Comparison of ENCODE assay signal across 8 cellular contexts in the genomic region with DNA sequence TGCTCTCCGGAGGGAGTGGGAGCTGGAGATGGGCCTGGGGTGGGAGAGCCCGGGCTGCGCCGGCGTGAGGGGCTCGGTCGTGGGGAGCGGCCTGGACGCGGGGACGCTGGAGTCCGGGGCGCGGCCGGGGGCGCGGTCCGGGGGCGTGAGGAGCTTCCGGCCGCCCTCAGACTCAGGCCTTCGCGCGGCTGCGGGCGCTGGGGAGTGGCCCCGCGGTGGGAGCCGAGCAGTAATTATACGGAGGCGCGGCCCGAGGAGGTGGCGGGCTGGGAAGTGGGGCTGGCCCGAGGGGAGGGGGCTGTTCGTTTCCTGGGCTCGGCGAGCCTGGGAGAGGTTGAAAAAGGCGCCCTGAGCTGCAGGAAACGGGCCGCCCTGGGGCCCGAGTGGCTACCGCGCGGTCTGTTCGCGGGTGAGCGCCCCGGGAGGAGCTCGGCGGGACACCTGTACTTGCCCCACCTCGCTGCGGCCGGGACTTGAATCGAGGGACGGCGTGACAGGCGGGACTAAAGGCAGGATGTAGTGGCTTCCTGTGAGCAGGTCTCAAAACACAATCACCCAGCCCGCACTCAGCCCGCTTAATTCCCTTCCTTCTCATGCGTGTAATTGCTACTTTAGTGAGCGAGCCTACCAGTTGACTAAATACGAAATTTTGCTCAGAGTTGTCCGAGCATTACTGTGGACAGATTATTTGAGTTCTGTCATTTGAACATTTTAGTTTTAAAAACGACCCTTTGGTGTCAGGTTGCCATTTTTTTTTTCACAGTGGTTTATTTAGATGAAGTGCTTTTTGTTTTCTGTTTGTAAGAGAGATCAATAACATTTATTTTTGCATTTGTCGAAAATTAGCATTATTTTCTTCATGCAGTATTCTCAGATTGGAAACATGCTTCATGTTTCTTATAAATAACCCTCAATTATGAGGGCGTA. TPM values are rescaled to one million over a fixed set of nuclear protein-coding genes. Genes with fewer than 3 reads are reported as not detected.
A peak's percentile ranks its signal among the peaks of the same experiment; 100 is the strongest.
DNase-seq lines count a peak whose midpoint lies in the region; ATAC-seq and TF ChIP-seq lines count a peak whose summit lies in the region.

No MANE protein-coding gene starts in this region.

- H3K27me3 ChIP-seq in BJ (ENCODE audit: control insufficient read depth, insufficient read depth, low read length) (no peaks in the 10 kb centered on the region), liver (ENCODE audit: control insufficient read depth in 4 of 4, insufficient read depth in 4 of 4, low read length in 3 of 4) (no peaks in the 10 kb centered on the region)

- peaks cover 58% of the 10 kb centered on the region for H3K4me1 Mint-ChIP-seq in activated CD4-positive, alpha-beta T cell treated with anti-CD3 and anti-CD28 coated beads, Interleukin-2, amount 10 ng/mL, durations not matched to agents 24 days and 14 days
- peaks cover 72% of the 10 kb centered on the region for H3K4me1 Mint-ChIP-seq in dendritic cell treated with granulocyte-macrophage colony-stimulating factor and Interleukin-4, amounts not matched to agents 40 ng/mL and 50 ng/mL, for 4 days (ENCODE audit: low read depth)

- TF ChIP-seq CTCF in BJ (IDR thresholded peaks at IDR 0.05; ENCODE audit: insufficient read depth, low read depth, low read length) = no peak
- TF ChIP-seq CTCF in liver (IDR thresholded peaks at IDR 0.05; ENCODE audit: low read depth, low read length, missing input control) = no peak

- POLR2A ChIA-PET in BJ (lab: Charles Lee) = interaction anchor here (0.6 kb wide), 2 partner anchors 76 to 337 kb away, joined by 3 to 9 read pairs; no protein-coding TSS in a partner anchor

- intact Hi-C loops in activated CD4-positive, alpha-beta T cell treated with anti-CD3 and anti-CD28 coated beads, Interleukin-2, amount 10 ng/mL, durations not matched to agents 24 days and 14 days (cut with micrococcal nuclease) = loop anchor here (1.0 to 5.0 kb wide), 3 partner anchors 75 to 390 kb away; a partner anchor contains a TSS
- intact Hi-C loops in dendritic cell treated with granulocyte-macrophage colony-stimulating factor and Interleukin-4, amounts not matched to agents 40 ng/mL and 50 ng/mL, for 4 days (cut with micrococcal nuclease) = no loop called here

- peaks cover 23% of the 10 kb centered on the region for H3K36me3 Mint-ChIP-seq in activated CD4-positive, alpha-beta T cell treated with anti-CD3 and anti-CD28 coated beads, Interleukin-2, amount 10 ng/mL, durations not matched to agents 24 days and 14 days (ENCODE audit: low read depth)
- H3K36me3 Mint-ChIP-seq in dendritic cell treated with granulocyte-macrophage colony-stimulating factor and Interleukin-4, amounts not matched to agents 40 ng/mL and 50 ng/mL, for 4 days (ENCODE audit: low read depth) = peaks cover 6% of the 10 kb centered on the region

- no peaks in the 10 kb centered on the region for H3K9me3 ChIP-seq in liver (ENCODE audit: control insufficient read depth in 4 of 4, low read length in 3 of 4)

- DNase-seq in BJ (ENCODE audit: low read depth) (no peak), NCI-H524 (lab: John Stamatoyannopoulos, UW) (peak; percentile 68 to 83)
- peak; percentile 96 for DNase-seq in activated CD4-positive, alpha-beta T cell treated with anti-CD3 and anti-CD28 coated beads, Interleukin-2, amount 10 ng/mL, durations not matched to agents 24 days and 14 days
- DNase-seq in stimulated activated CD4-positive, alpha-beta T cell treated with anti-CD3 and anti-CD28 coated beads, Interleukin-4, amount 100 ng/mL, for 48 hours (ENCODE audit: low read depth in 2 of 2) = peak; percentile 74 to 85

- H3K9me3 Mint-ChIP-seq in activated CD4-positive, alpha-beta T cell treated with anti-CD3 and anti-CD28 coated beads, Interleukin-2, amount 10 ng/mL, durations not matched to agents 24 days and 14 days = peaks cover 4% of the 10 kb centered on the region
- H3K9me3 Mint-ChIP-seq in dendritic cell treated with granulocyte-macrophage colony-stimulating factor and Interleukin-4, amounts not matched to agents 40 ng/mL and 50 ng/mL, for 4 days = no peaks in the 10 kb centered on the region

- CTCF ChIA-PET in BJ (lab: Yijun Ruan, JAX) = interaction anchor here (0.7 to 1.3 kb wide), 6 partner anchors 14 to 176 kb away, joined by 3 to 5 read pairs (median 4); no protein-coding TSS in a partner anchor

- H3K4me3 ChIP-seq in BJ (ENCODE audit: low read depth, low read length) (peak overlapping the region; percentile 83), liver (ENCODE audit: low read depth in 1 of 3, low read length in 3 of 3) (peak overlapping the region; percentile 73 to 99 (median 88))

- H3K36me3 ChIP-seq in BJ (ENCODE audit: control insufficient read depth, insufficient read depth, low read length) = no peaks in the 10 kb centered on the region
- H3K36me3 ChIP-seq in liver (ENCODE audit: control insufficient read depth in 4 of 4, insufficient read depth in 3 of 4, low read depth in 1 of 4, low read length in 3 of 4) = no peaks in the 10 kb centered on the region

- H3K4me1 ChIP-seq in liver (ENCODE audit: control insufficient read depth in 4 of 4, insufficient read depth in 4 of 4, low read length in 3 of 4) = peaks cover 2 to 17% (median 12%) of the 10 kb centered on the region in 4 donors

- H3K27me3 Mint-ChIP-seq in activated CD4-positive, alpha-beta T cell treated with anti-CD3 and anti-CD28 coated beads, Interleukin-2, amount 10 ng/mL, durations not matched to agents 24 days and 14 days = peaks cover 2% of the 10 kb centered on the region
- H3K27me3 Mint-ChIP-seq in dendritic cell treated with granulocyte-macrophage colony-stimulating factor and Interleukin-4, amounts not matched to agents 40 ng/mL and 50 ng/mL, for 4 days = no peaks in the 10 kb centered on the region

- H3K27ac ChIP-seq in liver (ENCODE audit: low read depth in 1 of 2, low read length in 2 of 2) = peak overlapping the region; percentile 94 to 97

- peak overlapping the region; percentile 92 for H3K4me3 Mint-ChIP-seq in activated CD4-positive, alpha-beta T cell treated with anti-CD3 and anti-CD28 coated beads, Interleukin-2, amount 10 ng/mL, durations not matched to agents 24 days and 14 days
- H3K4me3 Mint-ChIP-seq in dendritic cell treated with granulocyte-macrophage colony-stimulating factor and Interleukin-4, amounts not matched to agents 40 ng/mL and 50 ng/mL, for 4 days = peak overlapping the region; percentile 81

- H3K27ac Mint-ChIP-seq in activated CD4-positive, alpha-beta T cell treated with anti-CD3 and anti-CD28 coated beads, Interleukin-2, amount 10 ng/mL, durations not matched to agents 24 days and 14 days = peak overlapping the region; percentile 92
- H3K27ac Mint-ChIP-seq in dendritic cell treated with granulocyte-macrophage colony-stimulating factor and Interleukin-4, amounts not matched to agents 40 ng/mL and 50 ng/mL, for 4 days = peak overlapping the region; percentile 90

- H3K9ac ChIP-seq in liver (ENCODE audit: low read depth in 1 of 2, low read length in 2 of 2) = peak overlapping the region; percentile 45 to 75

- ATAC-seq in GM19324 (IDR thresholded peaks at IDR 0.05; ENCODE audit: low FRiP score, unreplicated experiment) = peak; percentile 84
- peak; percentile 71 for ATAC-seq in HG03442 (IDR thresholded peaks at IDR 0.05; ENCODE audit: unreplicated experiment)

- no peak for TF ChIP-seq RAD21 in liver (IDR thresholded peaks at IDR 0.05)

- WGBS in liver = 2% methylated on average over 67 of the region's 67 CpGs

TF ChIP-seq in liver, 16 proteins besides CTCF, POLR2A, EP300 and RAD21:
- TF ChIP-seq GABPA (IDR thresholded peaks at IDR 0.05 in 1 of 2, conservative IDR thresholded peaks at IDR 0.05 in 1 of 2) = peak in 1 of 2 donors; percentile 37
- peak; percentile 54 for TF ChIP-seq TAF1 (conservative IDR thresholded peaks at IDR 0.05)
- TF ChIP-seq EGR1 (IDR thresholded peaks at IDR 0.05; ENCODE audit: low read depth in 2 of 2) = peak in 1 of 2 donors; percentile 21
- peak; percentile 23 for TF ChIP-seq SP1 (IDR thresholded peaks at IDR 0.05)
- no peak for TF ChIP-seq FOXA1 (IDR thresholded peaks at IDR 0.05)
- no peak for TF ChIP-seq YY1 (IDR thresholded peaks at IDR 0.05)
- TF ChIP-seq RXRA (IDR thresholded peaks at IDR 0.05) = peak in 1 of 2 donors; percentile 10
TF ChIP-seq in liver: peak in this region for 5.

RNA-seq across cellular contexts. Expression of a gene that starts 0.9 kb away (rescaled TPM):
- polyA plus RNA-seq in BJ (2011; rRNA removed) (5.6 and 9.1 TPM in 2 replicates), liver (1 to 10 TPM; 1.6 to 3.9 TPM)
- polyA minus RNA-seq in BJ (2011; rRNA and poly(A)+ RNA removed) = 8.1 and 9.7 TPM in 2 replicates
- total RNA-seq in activated CD4-positive, alpha-beta T cell treated with anti-CD3 and anti-CD28 coated beads, Interleukin-2, amount 10 ng/mL, durations not matched to agents 24 days and 14 days = 28.0 and 30.2 TPM in 2 replicates
- total RNA-seq in liver = 1 to 10 TPM; 5.3 to 5.4 TPM
